Comparison of ENCODE assay signal across 16 cellular contexts in the genomic region with DNA sequence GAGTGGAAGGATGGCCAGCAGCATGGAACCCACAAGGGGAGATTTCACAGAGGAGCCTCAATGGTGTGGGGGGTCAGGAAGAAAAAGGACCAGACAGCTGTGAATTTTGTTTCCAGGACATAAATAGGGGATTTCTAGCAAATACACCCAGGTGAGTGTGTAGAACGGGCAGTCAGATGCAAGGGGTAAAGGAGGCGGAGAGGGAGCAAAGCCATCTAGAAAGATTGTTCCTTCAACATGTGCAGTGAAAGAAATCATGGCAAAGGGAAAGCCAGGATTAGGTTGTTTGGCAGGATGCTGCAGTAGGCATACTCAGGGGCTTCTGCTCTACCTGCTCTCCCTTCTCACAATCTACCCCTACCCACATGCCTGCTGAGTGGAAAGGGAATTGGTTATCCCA.
DNase-seq lines count a peak whose midpoint lies in the region; ATAC-seq lines count a peak whose summit lies in the region.
"Had no signal": no experiment of that assay in that cellular context is flagged by ENCODE, and none has a peak within 500 bp of the region (broad histone marks: within the 10 kb centered on the region; RNA-seq: fewer than 3 reads in every experiment).

No MANE protein-coding gene starts in this region.

- POLR2A ChIA-PET in T-cell (lab: Charles Lee) = interaction anchor here (0.5 to 2.9 kb wide), 8 partner anchors 14 to 504 kb away, joined by 3 to 40 read pairs (median 6); a partner anchor contains a TSS

- peak overlapping the region; percentile 88 for H3K27ac Mint-ChIP-seq in activated naive CD4-positive, alpha-beta T cell treated with anti-CD3 and anti-CD28 coated beads, Interleukin-2, amount 10 ng/mL, durations not matched to agents 7 days and 5 days
- peak overlapping the region; percentile 95 to 99 for H3K27ac Mint-ChIP-seq in T-cell
- H3K27ac Mint-ChIP-seq in activated naive CD8-positive, alpha-beta T cell = peak overlapping the region; percentile 88
- H3K27ac Mint-ChIP-seq in stimulated activated effector memory CD8-positive, alpha-beta T cell treated with anti-CD3 and anti-CD28 coated beads, Interleukin-12 subunit alpha, Interleukin-12 subunit beta, amount 100 ng/mL, for 72 hours = peak overlapping the region; percentile 64
- H3K27ac Mint-ChIP-seq: progenitor cell of endocrine pancreas; stimulated activated memory B cell treated with anti-CD40 and anti-IgM and Interleukin-4, amounts not matched to agents 10 μg/mL and 1 μg/mL and 100 μg/mL, for 72 hours had no signal

- no peaks in the 10 kb centered on the region for H3K27me3 Mint-ChIP-seq in activated naive CD4-positive, alpha-beta T cell treated with anti-CD3 and anti-CD28 coated beads, Interleukin-2, amount 10 ng/mL, durations not matched to agents 7 days and 5 days
- H3K27me3 Mint-ChIP-seq in T-cell = no peaks in the 10 kb centered on the region
- H3K27me3 Mint-ChIP-seq in activated naive CD8-positive, alpha-beta T cell = no peaks in the 10 kb centered on the region
- H3K27me3 Mint-ChIP-seq: progenitor cell of endocrine pancreas had no signal

- DNase-seq in activated naive CD4-positive, alpha-beta T cell treated with anti-CD3 and anti-CD28 coated beads, Interleukin-2, amount 10 ng/mL, durations not matched to agents 7 days and 5 days = no peak
- no peak for DNase-seq in activated naive CD4-positive, alpha-beta T cell treated with Interleukin-2 at 50 U/mL for 16 hours
- no peak for DNase-seq in T-cell
- peak in 1 of 2 donors; percentile 47 for DNase-seq in stimulated activated effector memory CD8-positive, alpha-beta T cell treated with anti-CD3 and anti-CD28 coated beads, Interleukin-12 subunit alpha, Interleukin-12 subunit beta, amount 100 ng/mL, for 72 hours (ENCODE audit: low spot score in 2 of 2)
- no peak for DNase-seq in DMS153 (lab: John Stamatoyannopoulos, UW)
- DNase-seq in cerebellum (ENCODE audit: low spot score) = no peak
- DNase-seq: activated CD4-positive, CD25-positive, alpha-beta regulatory T cell treated with anti-CD3 and anti-CD28 coated beads, Interleukin-2, amount 50 U/mL, for 72 hours; hippocampal formation; IMR-90; NCI-H1694; RPMI8226 had no signal

- ATAC-seq in T-cell (replicated peaks in 1 of 4) = no peak
- no peak for ATAC-seq in stimulated activated effector memory CD8-positive, alpha-beta T cell treated with anti-CD3 and anti-CD28 coated beads, Interleukin-12 subunit alpha, Interleukin-12 subunit beta, amount 100 ng/mL, for 72 hours
- ATAC-seq: gastroesophageal sphincter; sciatic nerve; stimulated activated memory B cell treated with anti-CD40 and anti-IgM and Interleukin-4, amounts not matched to agents 10 μg/mL and 1 μg/mL and 100 μg/mL, for 72 hours had no signal

- CTCF ChIA-PET in activated naive CD4-positive, alpha-beta T cell treated with anti-CD3 and anti-CD28 coated beads, Interleukin-2, amount 10 ng/mL, durations not matched to agents 7 days and 5 days (lab: Charles Lee) = interaction anchor here (0.9 to 2.6 kb wide), 8 partner anchors 13 to 135 kb away, joined by 3 to 17 read pairs (median 3); no protein-coding TSS in a partner anchor
- CTCF ChIA-PET in T-cell (lab: Charles Lee) = interaction anchor here (0.6 to 2.9 kb wide), 12 partner anchors 8 to 588 kb away, joined by 3 to 44 read pairs (median 4); a partner anchor contains a TSS

- no peaks in the 10 kb centered on the region for H3K36me3 Mint-ChIP-seq in activated naive CD4-positive, alpha-beta T cell treated with anti-CD3 and anti-CD28 coated beads, Interleukin-2, amount 10 ng/mL, durations not matched to agents 7 days and 5 days
- no peaks in the 10 kb centered on the region for H3K36me3 Mint-ChIP-seq in T-cell
- no peaks in the 10 kb centered on the region for H3K36me3 Mint-ChIP-seq in activated naive CD8-positive, alpha-beta T cell
- no peaks in the 10 kb centered on the region for H3K36me3 Mint-ChIP-seq in stimulated activated effector memory CD8-positive, alpha-beta T cell treated with anti-CD3 and anti-CD28 coated beads, Interleukin-12 subunit alpha, Interleukin-12 subunit beta, amount 100 ng/mL, for 72 hours
- H3K36me3 Mint-ChIP-seq: stimulated activated memory B cell treated with anti-CD40 and anti-IgM and Interleukin-4, amounts not matched to agents 10 μg/mL and 1 μg/mL and 100 μg/mL, for 72 hours had no signal

- peaks cover 2% of the 10 kb centered on the region for H3K9me3 Mint-ChIP-seq in activated naive CD4-positive, alpha-beta T cell treated with anti-CD3 and anti-CD28 coated beads, Interleukin-2, amount 10 ng/mL, durations not matched to agents 7 days and 5 days
- no peaks in the 10 kb centered on the region for H3K9me3 Mint-ChIP-seq in T-cell
- no peaks in the 10 kb centered on the region for H3K9me3 Mint-ChIP-seq in activated naive CD8-positive, alpha-beta T cell (ENCODE audit: low read depth)
- no peaks in the 10 kb centered on the region for H3K9me3 Mint-ChIP-seq in stimulated activated effector memory CD8-positive, alpha-beta T cell treated with anti-CD3 and anti-CD28 coated beads, Interleukin-12 subunit alpha, Interleukin-12 subunit beta, amount 100 ng/mL, for 72 hours
- H3K9me3 Mint-ChIP-seq: stimulated activated memory B cell treated with anti-CD40 and anti-IgM and Interleukin-4, amounts not matched to agents 10 μg/mL and 1 μg/mL and 100 μg/mL, for 72 hours had no signal

- peaks cover 84% of the 10 kb centered on the region for H3K4me1 Mint-ChIP-seq in activated naive CD4-positive, alpha-beta T cell treated with anti-CD3 and anti-CD28 coated beads, Interleukin-2, amount 10 ng/mL, durations not matched to agents 7 days and 5 days
- peaks cover 94 to 98% (median 97%) of the 10 kb centered on the region in 3 donors for H3K4me1 Mint-ChIP-seq in T-cell
- peaks cover 96% of the 10 kb centered on the region for H3K4me1 Mint-ChIP-seq in activated naive CD8-positive, alpha-beta T cell (ENCODE audit: low read depth)
- H3K4me1 Mint-ChIP-seq in stimulated activated effector memory CD8-positive, alpha-beta T cell treated with anti-CD3 and anti-CD28 coated beads, Interleukin-12 subunit alpha, Interleukin-12 subunit beta, amount 100 ng/mL, for 72 hours = peaks cover 72% of the 10 kb centered on the region

- H3K4me3 Mint-ChIP-seq in activated naive CD4-positive, alpha-beta T cell treated with anti-CD3 and anti-CD28 coated beads, Interleukin-2, amount 10 ng/mL, durations not matched to agents 7 days and 5 days = no peak overlapping the region
- H3K4me3 Mint-ChIP-seq in T-cell = peak overlapping the region; percentile 6 to 87 (median 15)
- peak overlapping the region; percentile 59 for H3K4me3 Mint-ChIP-seq in activated naive CD8-positive, alpha-beta T cell
- peak overlapping the region; percentile 23 for H3K4me3 Mint-ChIP-seq in stimulated activated effector memory CD8-positive, alpha-beta T cell treated with anti-CD3 and anti-CD28 coated beads, Interleukin-12 subunit alpha, Interleukin-12 subunit beta, amount 100 ng/mL, for 72 hours
- H3K4me3 Mint-ChIP-seq: stimulated activated memory B cell treated with anti-CD40 and anti-IgM and Interleukin-4, amounts not matched to agents 10 μg/mL and 1 μg/mL and 100 μg/mL, for 72 hours had no signal
